26 cellular contexts compared by ENCODE assay signal in the genomic region with DNA sequence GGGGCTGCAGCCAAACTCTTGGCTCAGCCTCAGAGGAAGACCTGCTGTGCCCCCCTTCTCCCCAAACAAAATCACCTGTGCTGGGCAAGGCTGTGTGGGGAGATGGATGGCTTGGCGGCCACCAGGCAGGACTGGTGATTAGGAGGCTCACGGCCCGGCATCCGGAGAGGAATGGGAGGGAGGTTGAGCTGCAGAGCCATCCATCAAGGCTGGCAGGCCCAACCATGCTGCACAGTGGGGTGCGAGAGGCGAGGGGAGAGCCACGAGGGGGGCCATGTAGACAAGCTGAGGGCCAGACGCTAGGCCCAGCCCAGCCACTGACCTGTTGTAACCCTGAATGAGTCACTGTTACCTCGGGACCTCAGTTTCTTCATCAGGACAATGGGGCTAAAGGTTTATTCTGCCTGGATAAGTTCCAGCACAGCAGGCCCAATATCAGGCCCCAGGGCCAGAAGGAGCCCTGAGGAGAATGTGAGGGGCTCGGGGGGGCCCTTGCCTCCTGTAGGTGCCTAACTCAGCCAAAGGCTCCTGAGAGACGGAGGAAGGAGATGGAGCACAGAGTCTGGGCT.
"Had no signal": no experiment of that assay in that cellular context is flagged by ENCODE, and none has a peak within 500 bp of the region (broad histone marks: within the 10 kb centered on the region; RNA-seq: fewer than 3 reads in every experiment).

No MANE protein-coding gene starts in this region.

- H3K36me3 ChIP-seq: left ventricle myocardium inferior, pancreas, prostate gland, sigmoid colon, tibial nerve, upper lobe of left lung had no signal

- H3K79me2 ChIP-seq: hepatocyte had no signal

- FAIRE-seq: pancreas, small intestine, urothelium cell line had no signal

- ATAC-seq: natural killer cell; pancreas; right cardiac atrium; stimulated activated memory B cell treated with anti-CD40 and anti-IgM and Interleukin-4, amounts not matched to agents 10 μg/mL and 1 μg/mL and 100 μg/mL, for 72 hours; stimulated activated naive CD8-positive, alpha-beta T cell treated with anti-CD3 and anti-CD28 coated beads, Interleukin-15, amount 100 ng/mL, for 72 hours had no signal

- DNase-seq: islet precursor cell; left ventricle myocardium inferior; mesendoderm; naive B cell; natural killer cell; nephron progenitor cell; nucleus accumbens; pancreas; retina; sigmoid colon; small intestine; stimulated activated CD4-positive, alpha-beta T cell treated with anti-CD3 and anti-CD28 coated beads, Interleukin-1b, Interleukin-23, amount 100 ng/mL, for 48 hours; stimulated activated CD4-positive, alpha-beta T cell treated with anti-CD3 and anti-CD28 coated beads, Interleukin-2, amount 100 ng/mL, for 48 hours; stimulated activated CD4-positive, alpha-beta T cell treated with anti-CD3 and anti-CD28 coated beads, Interleukin-4, amount 100 ng/mL, for 4 hours; stimulated activated CD8-positive, alpha-beta memory T cell treated with anti-CD3 and anti-CD28 coated beads, Interleukin-4, amount 100 ng/mL, for 48 hours; stimulated activated naive CD4-positive, alpha-beta T cell treated with Interleukin-2 at 50 U/mL for 16 hours; stimulated activated naive CD8-positive, alpha-beta T cell treated with anti-CD3 and anti-CD28 coated beads, Interleukin-15, amount 100 ng/mL, for 72 hours; substantia nigra had no signal

- H3K27me3 ChIP-seq: pancreas, sigmoid colon, tibial nerve, upper lobe of left lung had no signal

- H3K4me3 ChIP-seq: hepatocyte, left ventricle myocardium inferior, lung, pancreas, prostate gland, sigmoid colon, tibial nerve, upper lobe of left lung had no signal

- H3K27ac ChIP-seq: hepatocyte, left ventricle myocardium inferior, pancreas, prostate gland, sigmoid colon, tibial nerve, upper lobe of left lung had no signal

- H2AFZ ChIP-seq: hepatocyte had no signal

- H3K4me2 ChIP-seq: hepatocyte had no signal

- H3K4me1 ChIP-seq: left ventricle myocardium inferior, pancreas, prostate gland, sigmoid colon, tibial nerve, upper lobe of left lung had no signal

- H3K9me3 ChIP-seq: left ventricle myocardium inferior, pancreas, prostate gland, sigmoid colon, tibial nerve, upper lobe of left lung had no signal
